In genomic region chr14:72892879-72893635, GRCh38 we compare ENCODE assay signal across 7 cellular contexts. TPM values are rescaled to one million over a fixed set of nuclear protein-coding genes. Genes with fewer than 3 reads are reported as not detected.
A peak's percentile ranks its signal among the peaks of the same experiment; 100 is the strongest.
DNase-seq lines count a peak whose midpoint lies in the region; ATAC-seq and TF ChIP-seq lines count a peak whose summit lies in the region.

No MANE protein-coding gene starts in this region.

- no peaks in the 10 kb centered on the region for H3K9me3 Mint-ChIP-seq in T-helper 2 cell treated with Interferon-gamma antibody and Interleukin-4, amounts not matched to agents 5 μg/mL and 100 μg/mL, for 36 hours

- H3K4me1 Mint-ChIP-seq in T-helper 2 cell treated with Interferon-gamma antibody and Interleukin-4, amounts not matched to agents 5 μg/mL and 100 μg/mL, for 36 hours (ENCODE audit: low read depth) = peaks cover 24% of the 10 kb centered on the region

- ATAC-seq in HG02798 (IDR thresholded peaks at IDR 0.05; ENCODE audit: poor library complexity, unreplicated experiment) = peak; percentile 14

- TF ChIP-seq CTCF in GM12864 (IDR thresholded peaks at IDR 0.05; ENCODE audit: low read depth, low read length, missing control alignments) (no peak), coronary artery (IDR thresholded peaks at IDR 0.05) (no peak), lower leg skin (IDR thresholded peaks at IDR 0.05) (no peak)

- 1% methylated on average over 30 to 39 of the region's 68 CpGs for WGBS in lower leg skin, 2 donors

- H3K27me3 Mint-ChIP-seq in T-helper 2 cell treated with Interferon-gamma antibody and Interleukin-4, amounts not matched to agents 5 μg/mL and 100 μg/mL, for 36 hours (ENCODE audit: low read depth) = peaks cover 83% of the 10 kb centered on the region

- H3K27ac ChIP-seq in coronary artery = peak overlapping the region in 1 of 2 donors; percentile 47

- intact Hi-C loops in lower leg skin (cut with DNase I; ENCODE audit: low total_unique reads) = no loop called here

- H3K4me3 ChIP-seq in GM12864 (ENCODE audit: low read depth, low read length) = peak overlapping the region; percentile 85
- peak overlapping the region; percentile 85 for H3K4me3 ChIP-seq in coronary artery
- H3K4me3 ChIP-seq in lower leg skin (ENCODE audit: low read depth, poor library complexity, severe bottlenecking) = peak overlapping the region; percentile 57

- H3K4me3 Mint-ChIP-seq in T-helper 2 cell treated with Interferon-gamma antibody and Interleukin-4, amounts not matched to agents 5 μg/mL and 100 μg/mL, for 36 hours = peak overlapping the region; percentile 93

- peaks cover 3% of the 10 kb centered on the region for H3K36me3 Mint-ChIP-seq in T-helper 2 cell treated with Interferon-gamma antibody and Interleukin-4, amounts not matched to agents 5 μg/mL and 100 μg/mL, for 36 hours (ENCODE audit: low read depth)

- DNase-seq in GM12864 (ENCODE audit: low read depth) (no peak), coronary artery (ENCODE audit: low spot score) (no peak), lower leg skin (ENCODE audit: low spot score in 2 of 2) (no peak), NCI-H2081 treated with DMSO at 0.1 percent for 48 hours (lab: John Stamatoyannopoulos, UW) (no peak)
- DNase-seq in T-helper 2 cell treated with Interferon-gamma antibody and Interleukin-4, amounts not matched to agents 5 μg/mL and 100 μg/mL, for 36 hours (ENCODE audit: low spot score) = peak; percentile 12
- DNase-seq in stimulated activated CD8-positive, alpha-beta memory T cell treated with anti-CD3 and anti-CD28 coated beads, Interleukin-4, amount 100 ng/mL, for 48 hours = peak; percentile 53

- no peak for TF ChIP-seq POLR2A in lower leg skin (IDR thresholded peaks at IDR 0.05)

- H3K27ac Mint-ChIP-seq in T-helper 2 cell treated with Interferon-gamma antibody and Interleukin-4, amounts not matched to agents 5 μg/mL and 100 μg/mL, for 36 hours = peak overlapping the region; percentile 52

RNA-seq across cellular contexts. Expression of gene DPF3, which starts 0.8 kb away (rescaled TPM):
- 1 to 10 TPM; 1.1 to 4.7 (median 1.8) TPM for total RNA-seq in lower leg skin

RNA-seq across cellular contexts. Expression of gene DCAF4, which starts 33.2 kb away (rescaled TPM):
- total RNA-seq in lower leg skin = 10 to 100 TPM; 24.0 to 40.5 (median 35.8) TPM

Comparison
In these comparisons a context has a peak if more than half of its experiments do, and no peak if none do; other contexts are left out.
1. DNase-seq: peak in T-helper 2 cell treated with Interferon-gamma antibody and Interleukin-4, amounts not matched to agents 5 μg/mL and 100 μg/mL, for 36 hours (single experiment) and stimulated activated CD8-positive, alpha-beta memory T cell treated with anti-CD3 and anti-CD28 coated beads, Interleukin-4, amount 100 ng/mL, for 48 hours (single experiment); none in GM12864 (single experiment), coronary artery (single experiment), lower leg skin (0 of 2) and NCI-H2081 treated with DMSO at 0.1 percent for 48 hours (single experiment).
2. Peak in every context shown above with its lines, with median percentiles within 50 percentile points of each other: H3K4me3 ChIP-seq.